1 cellular context compared by ENCODE assay signal in the genomic region with DNA sequence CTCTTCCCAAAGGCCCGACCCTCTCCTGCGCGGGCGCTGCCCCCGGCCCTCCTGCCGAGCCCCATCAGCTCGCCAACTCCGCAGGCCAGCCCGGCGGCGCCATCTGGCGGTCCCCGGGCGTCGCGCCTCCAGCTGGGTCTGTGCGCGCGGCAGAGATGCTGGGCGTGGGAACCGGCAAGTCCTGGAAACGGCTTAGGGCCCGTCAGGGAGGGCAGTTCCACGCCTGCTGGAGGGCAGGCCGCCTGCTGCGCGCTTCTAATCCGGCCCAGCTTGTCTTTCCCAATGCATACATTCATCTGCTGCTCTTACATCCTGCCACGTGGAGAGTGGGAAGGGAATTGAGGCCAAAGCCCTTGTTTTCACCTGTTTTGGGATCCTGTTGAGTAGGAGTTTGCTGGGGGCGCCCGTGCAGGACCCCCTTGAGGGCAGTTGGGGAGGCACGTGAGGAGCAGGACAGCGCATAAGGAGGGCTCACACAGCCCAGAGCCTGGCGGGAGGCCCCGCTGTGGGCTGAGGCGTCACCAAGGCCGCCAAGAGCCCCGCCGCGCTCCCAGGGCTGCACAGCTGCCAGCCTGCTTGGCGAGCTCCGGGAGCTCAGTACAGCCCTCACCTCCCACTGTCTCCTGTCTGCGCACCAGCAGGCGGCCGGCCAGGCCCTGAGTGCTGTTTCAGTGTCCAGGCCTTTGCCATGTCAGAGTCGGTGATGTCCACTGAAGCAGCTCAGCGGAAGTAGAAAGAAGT.
TF ChIP-seq lines count a peak whose summit lies in the region.

No MANE protein-coding gene starts in this region.

TF ChIP-seq in GM12878, 131 proteins besides CTCF, POLR2A, EP300 and RAD21 (continued from another document):
- TF ChIP-seq, protein P1, sequence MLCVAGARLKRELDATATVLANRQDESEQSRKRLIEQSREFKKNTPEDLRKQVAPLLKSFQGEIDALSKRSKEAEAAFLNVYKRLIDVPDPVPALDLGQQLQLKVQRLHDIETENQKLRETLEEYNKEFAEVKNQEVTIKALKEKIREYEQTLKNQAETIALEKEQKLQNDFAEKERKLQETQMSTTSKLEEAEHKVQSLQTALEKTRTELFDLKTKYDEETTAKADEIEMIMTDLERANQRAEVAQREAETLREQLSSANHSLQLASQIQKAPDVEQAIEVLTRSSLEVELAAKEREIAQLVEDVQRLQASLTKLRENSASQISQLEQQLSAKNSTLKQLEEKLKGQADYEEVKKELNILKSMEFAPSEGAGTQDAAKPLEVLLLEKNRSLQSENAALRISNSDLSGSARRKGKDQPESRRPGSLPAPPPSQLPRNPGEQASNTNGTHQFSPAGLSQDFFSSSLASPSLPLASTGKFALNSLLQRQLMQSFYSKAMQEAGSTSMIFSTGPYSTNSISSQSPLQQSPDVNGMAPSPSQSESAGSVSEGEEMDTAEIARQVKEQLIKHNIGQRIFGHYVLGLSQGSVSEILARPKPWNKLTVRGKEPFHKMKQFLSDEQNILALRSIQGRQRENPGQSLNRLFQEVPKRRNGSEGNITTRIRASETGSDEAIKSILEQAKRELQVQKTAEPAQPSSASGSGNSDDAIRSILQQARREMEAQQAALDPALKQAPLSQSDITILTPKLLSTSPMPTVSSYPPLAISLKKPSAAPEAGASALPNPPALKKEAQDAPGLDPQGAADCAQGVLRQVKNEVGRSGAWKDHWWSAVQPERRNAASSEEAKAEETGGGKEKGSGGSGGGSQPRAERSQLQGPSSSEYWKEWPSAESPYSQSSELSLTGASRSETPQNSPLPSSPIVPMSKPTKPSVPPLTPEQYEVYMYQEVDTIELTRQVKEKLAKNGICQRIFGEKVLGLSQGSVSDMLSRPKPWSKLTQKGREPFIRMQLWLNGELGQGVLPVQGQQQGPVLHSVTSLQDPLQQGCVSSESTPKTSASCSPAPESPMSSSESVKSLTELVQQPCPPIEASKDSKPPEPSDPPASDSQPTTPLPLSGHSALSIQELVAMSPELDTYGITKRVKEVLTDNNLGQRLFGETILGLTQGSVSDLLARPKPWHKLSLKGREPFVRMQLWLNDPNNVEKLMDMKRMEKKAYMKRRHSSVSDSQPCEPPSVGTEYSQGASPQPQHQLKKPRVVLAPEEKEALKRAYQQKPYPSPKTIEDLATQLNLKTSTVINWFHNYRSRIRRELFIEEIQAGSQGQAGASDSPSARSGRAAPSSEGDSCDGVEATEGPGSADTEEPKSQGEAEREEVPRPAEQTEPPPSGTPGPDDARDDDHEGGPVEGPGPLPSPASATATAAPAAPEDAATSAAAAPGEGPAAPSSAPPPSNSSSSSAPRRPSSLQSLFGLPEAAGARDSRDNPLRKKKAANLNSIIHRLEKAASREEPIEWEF (IDR thresholded peaks at IDR 0.05; ENCODE audit: insufficient replicate concordance, low read depth, low read length) = no peak
- peak; percentile 34; the same call in 1 of the 2 replicates for TF ChIP-seq SMC3 (IDR thresholded peaks at IDR 0.05; ENCODE audit: borderline replicate concordance, low read length)
